In genomic region chr1:223419561-223419960, GRCh38 we compare ENCODE assay signal across 29 cellular contexts. TPM values are rescaled to one million over a fixed set of nuclear protein-coding genes. Genes with fewer than 3 reads are reported as not detected.
"Had no signal": no experiment of that assay in that cellular context is flagged by ENCODE, and none has a peak within 500 bp of the region (broad histone marks: within the 10 kb centered on the region; RNA-seq: fewer than 3 reads in every experiment).

No MANE protein-coding gene starts in this region.

- H3K27me3 ChIP-seq: dorsolateral prefrontal cortex, tibial artery, upper lobe of left lung, vagina had no signal

- H3K4me3 Mint-ChIP-seq: naive thymus-derived CD8-positive, alpha-beta T cell; stimulated activated memory B cell treated with anti-CD40 and anti-IgM and Interleukin-4, amounts not matched to agents 10 μg/mL and 1 μg/mL and 100 μg/mL, for 72 hours; stimulated activated naive CD8-positive, alpha-beta T cell treated with anti-CD3 and anti-CD28 coated beads, Interleukin-15, Interleukin-2, amounts not matched to agents 100 ng/mL and 50 ng/mL, for 24 hours had no signal

- H3K27ac Mint-ChIP-seq: naive thymus-derived CD8-positive, alpha-beta T cell; stimulated activated memory B cell treated with anti-CD40 and anti-IgM and Interleukin-4, amounts not matched to agents 10 μg/mL and 1 μg/mL and 100 μg/mL, for 72 hours; stimulated activated naive CD8-positive, alpha-beta T cell treated with anti-CD3 and anti-CD28 coated beads, Interleukin-15, Interleukin-2, amounts not matched to agents 100 ng/mL and 50 ng/mL, for 24 hours had no signal

- FAIRE-seq: frontal cortex, islet of Langerhans had no signal

- H3K27me3 Mint-ChIP-seq: naive thymus-derived CD8-positive, alpha-beta T cell; stimulated activated memory B cell treated with anti-CD40 and anti-IgM and Interleukin-4, amounts not matched to agents 10 μg/mL and 1 μg/mL and 100 μg/mL, for 72 hours; stimulated activated naive CD8-positive, alpha-beta T cell treated with anti-CD3 and anti-CD28 coated beads, Interleukin-15, Interleukin-2, amounts not matched to agents 100 ng/mL and 50 ng/mL, for 24 hours had no signal

- H3K36me3 ChIP-seq: heart left ventricle, neutrophil, spleen, tibial artery, upper lobe of left lung, vagina had no signal

- ATAC-seq: heart left ventricle; mucosa of descending colon; naive thymus-derived CD8-positive, alpha-beta T cell; sciatic nerve; stimulated activated memory B cell treated with anti-CD40 and anti-IgM and Interleukin-4, amounts not matched to agents 10 μg/mL and 1 μg/mL and 100 μg/mL, for 72 hours had no signal

- H3K4me1 Mint-ChIP-seq: stimulated activated memory B cell treated with anti-CD40 and anti-IgM and Interleukin-4, amounts not matched to agents 10 μg/mL and 1 μg/mL and 100 μg/mL, for 72 hours had no signal

- H3K9me3 Mint-ChIP-seq: naive thymus-derived CD8-positive, alpha-beta T cell; stimulated activated memory B cell treated with anti-CD40 and anti-IgM and Interleukin-4, amounts not matched to agents 10 μg/mL and 1 μg/mL and 100 μg/mL, for 72 hours; stimulated activated naive CD8-positive, alpha-beta T cell treated with anti-CD3 and anti-CD28 coated beads, Interleukin-15, Interleukin-2, amounts not matched to agents 100 ng/mL and 50 ng/mL, for 24 hours had no signal

- H3K4me3 ChIP-seq: dorsolateral prefrontal cortex, heart left ventricle, mucosa of descending colon, psoas muscle, spleen, tibial artery, upper lobe of left lung, vagina had no signal

- DNase-seq: dorsolateral prefrontal cortex; effector CD8-positive, alpha-beta T cell; heart left ventricle; hippocampal formation; kidney glomerular epithelial cell; mammary epithelial cell; mucosa of descending colon; naive thymus-derived CD8-positive, alpha-beta T cell; psoas muscle; retina; spleen; stimulated activated CD4-positive, alpha-beta T cell treated with anti-CD3 and anti-CD28 coated beads, Interleukin-15, amount 100 ng/mL, for 24 hours; stimulated activated CD4-positive, alpha-beta T cell treated with anti-CD3 and anti-CD28 coated beads, Interleukin-1b, Interleukin-23, amount 100 ng/mL, for 48 hours; stimulated activated CD4-positive, alpha-beta T cell treated with anti-CD3 and anti-CD28 coated beads, Interleukin-4, amount 100 ng/mL, for 24 hours; tibial artery; upper lobe of left lung had no signal

- H3K36me3 Mint-ChIP-seq: naive thymus-derived CD8-positive, alpha-beta T cell; stimulated activated memory B cell treated with anti-CD40 and anti-IgM and Interleukin-4, amounts not matched to agents 10 μg/mL and 1 μg/mL and 100 μg/mL, for 72 hours had no signal

RNA-seq across cellular contexts. Expression of gene CCDC185, which starts 26.3 kb away (rescaled TPM):
- total RNA-seq: fibroblast of lung; frontal cortex; glomerular endothelial cell; heart left ventricle; lower leg skin; mammary epithelial cell; mucosa of descending colon; naive thymus-derived CD8-positive, alpha-beta T cell; osteoblast; psoas muscle; sciatic nerve; skeletal muscle tissue; spleen; upper lobe of left lung; vagina had no signal
- polyA plus RNA-seq: fibroblast of lung; heart left ventricle; mammary epithelial cell; naive thymus-derived CD8-positive, alpha-beta T cell; neural cell; psoas muscle; spleen had no signal

RNA-seq across cellular contexts. Expression of gene SUSD4, which starts 55.6 kb away (rescaled TPM):
- total RNA-seq: fibroblast of lung, glomerular endothelial cell, osteoblast, sciatic nerve had no signal
